Comparison of ENCODE assay signal across 10 cellular contexts in the genomic region with DNA sequence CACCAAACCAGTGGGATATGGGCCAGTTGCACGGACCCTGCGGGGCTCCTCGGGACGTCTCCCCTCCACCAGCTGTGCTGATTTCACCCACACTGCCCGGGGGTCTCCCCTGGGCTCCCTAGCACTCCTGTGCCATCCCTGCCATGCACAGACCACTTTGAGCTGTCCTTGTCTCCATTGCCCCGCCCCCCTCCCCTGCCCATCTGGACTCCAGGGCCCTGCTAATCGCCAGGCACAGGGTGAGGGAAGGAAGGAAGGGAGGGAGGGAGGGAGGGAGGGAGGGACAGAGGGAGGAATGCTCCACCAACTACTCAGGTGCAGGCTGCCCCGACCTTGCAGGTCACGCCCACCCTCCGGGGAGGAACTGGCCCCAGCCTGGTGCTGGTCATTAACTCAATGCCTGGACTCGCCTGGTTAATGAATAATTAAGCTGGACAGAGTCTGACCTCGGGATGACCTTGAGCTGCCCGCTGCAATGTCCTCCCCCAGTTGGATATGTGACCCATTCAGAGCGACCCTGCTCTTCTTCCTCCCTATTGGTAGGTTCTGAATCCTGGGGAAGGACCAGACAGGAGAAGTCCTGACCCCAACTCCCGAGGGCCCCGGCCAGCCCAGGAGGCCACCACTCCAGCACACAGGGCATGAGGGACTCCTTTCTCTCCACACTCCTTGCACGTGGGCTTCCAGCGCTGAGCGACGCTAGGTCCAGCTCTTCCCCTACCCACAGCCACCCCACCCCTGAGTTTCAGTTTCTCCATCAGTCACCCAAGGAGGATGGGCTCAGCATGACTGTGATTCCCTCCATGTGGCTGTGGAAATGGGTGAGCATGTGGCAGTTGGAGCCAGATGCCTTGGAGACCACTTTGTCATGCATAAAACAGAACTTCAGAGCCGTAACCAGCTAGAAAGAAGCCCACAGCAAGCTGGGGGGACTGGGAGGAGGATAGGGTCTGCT.
A peak's percentile ranks its signal among the peaks of the same experiment; 100 is the strongest.
DNase-seq lines count a peak whose midpoint lies in the region; ATAC-seq, FAIRE-seq and TF ChIP-seq lines count a peak whose summit lies in the region.
"Had no signal": no experiment of that assay in that cellular context is flagged by ENCODE, and none has a peak within 500 bp of the region (broad histone marks: within the 10 kb centered on the region; RNA-seq: fewer than 3 reads in every experiment).

No MANE protein-coding gene starts in this region.

- RAD21 ChIA-PET in HCT116 (lab: Charles Lee; ENCODE audit: low non-redundant PET in 1 of 2, low total read pairs in 2 of 2, uncharacterized antibody in 2 of 2, unreplicated experiment in 2 of 2) = interaction anchor here in 1 of 2 experiments (0.7 kb wide), 1 partner anchor 416 kb away, joined by 3 read pairs; no protein-coding TSS in a partner anchor

- CTCF ChIA-PET in HCT116 (lab: Charles Lee) = interaction anchor here (0.9 kb wide), 1 partner anchor 10 kb away, joined by 3 read pairs; no protein-coding TSS in a partner anchor

- intact Hi-C loops in HCT116 (cut with micrococcal nuclease) = loop anchor here (5.0 kb wide), 1 partner anchor 382 kb away; a partner anchor contains a TSS
- intact Hi-C loops in prostate gland (cut with DNase I) = loop anchor here (5.0 kb wide), 1 partner anchor 38 kb away; no protein-coding TSS in a partner anchor

- H3K4me1 ChIP-seq in HCT116 (ENCODE audit: control insufficient read depth in 1 of 2, insufficient read depth in 2 of 2, low read length in 2 of 2) (peaks cover 79 to 92% of the 10 kb centered on the region in 2 experiments), prostate gland (replicated peaks) (no peaks in the 10 kb centered on the region)

- TF ChIP-seq RAD21 in HCT116 (IDR thresholded peaks at IDR 0.05; ENCODE audit: low read depth) = no peak

- peak; percentile 16 for TF ChIP-seq POLR2A in HCT116 (IDR thresholded peaks at IDR 0.05; ENCODE audit: borderline replicate concordance, extremely low read depth, insufficient read depth, insufficient read length)
- no peak for TF ChIP-seq POLR2A in prostate gland (IDR thresholded peaks at IDR 0.05)

- WGBS in prostate gland = 59% methylated on average over 21 of the region's 21 CpGs

- no peak for FAIRE-seq in RCC 7860 (lab: Jason Lieb, UNC)

- H3K36me3 ChIP-seq in HCT116 (ENCODE audit: control insufficient read depth in 1 of 2, insufficient read depth in 2 of 2, low read length in 2 of 2) = no peaks in the 10 kb centered on the region
- no peaks in the 10 kb centered on the region for H3K36me3 ChIP-seq in prostate gland

- H2AFZ ChIP-seq in HCT116 (ENCODE audit: low read depth, low read length, poor library complexity, severe bottlenecking) = no peak overlapping the region

- H3K4me3 ChIP-seq in HCT116 (replicated peaks in 1 of 2; ENCODE audit: low read depth in 1 of 2, low read length in 2 of 2) (no peak overlapping the region), prostate gland (no peak overlapping the region)

- H3K9me2 ChIP-seq in HCT116 (ENCODE audit: insufficient read depth) = no peaks in the 10 kb centered on the region

- in situ Hi-C loops in GM13977 (cut with MboI; ENCODE audit: low pct_unique_long_range_greater_than_20kb, low sequenced_read_pairs, unreplicated experiment) = no loop called here

- H3K27ac ChIP-seq in HCT116 (ENCODE audit: low read depth, low read length) (peak overlapping the region; percentile 97), prostate gland (peak overlapping the region; percentile 64 to 66)

- peak overlapping the region; percentile 85 for H3K4me2 ChIP-seq in HCT116 (ENCODE audit: low read length)

- TSS peak; percentile 42 for BruUV-seq in HCT116 (replicated peaks; lab: Mats Ljungman, UMichigan)

- H3K9me3 ChIP-seq in HCT116 (ENCODE audit: control insufficient read depth in 1 of 2, insufficient read depth in 1 of 2, low read depth in 1 of 2, low read length in 2 of 2) = no peaks in the 10 kb centered on the region
- no peaks in the 10 kb centered on the region for H3K9me3 ChIP-seq in prostate gland

- TF ChIP-seq CTCF in HCT116 (IDR thresholded peaks at IDR 0.05 in 2 of 3, conservative IDR thresholded peaks at IDR 0.05 in 1 of 3; ENCODE audit: borderline replicate concordance in 1 of 3, insufficient read depth in 1 of 3, low read depth in 2 of 3, low read length in 2 of 3) = no peak
- TF ChIP-seq CTCF in prostate gland (IDR thresholded peaks at IDR 0.05) = no peak
- no peak for TF ChIP-seq CTCF in GM13977 (IDR thresholded peaks at IDR 0.05; ENCODE audit: extremely low read depth, insufficient read depth, missing control alignments)

- ATAC-seq in HCT116 = peak; percentile 42
- ATAC-seq in HG03025 (IDR thresholded peaks at IDR 0.05; ENCODE audit: low FRiP score, unreplicated experiment) = no peak

- no peaks in the 10 kb centered on the region for H4K20me1 ChIP-seq in HCT116 (ENCODE audit: insufficient read depth)

- peak overlapping the region; percentile 69 for H3K9ac ChIP-seq in HCT116 (ENCODE audit: low read length)

- no peaks in the 10 kb centered on the region for H3K27me3 ChIP-seq in HCT116 (ENCODE audit: insufficient read depth, low read length)
- no peaks in the 10 kb centered on the region for H3K27me3 ChIP-seq in prostate gland (replicated peaks; ENCODE audit: insufficient read depth)

- no peaks in the 10 kb centered on the region for H3K79me2 ChIP-seq in HCT116 (ENCODE audit: insufficient read depth, low read length)

- POLR2A ChIA-PET in HCT116 (lab: Charles Lee) = interaction anchor here (0.6 to 1.3 kb wide), 6 partner anchors 9 to 418 kb away, joined by 3 to 9 read pairs (median 4); a partner anchor contains a TSS

- DNase-seq in HCT116 (ENCODE audit: low read depth, low spot score) (no peak), RCC 7860 (ENCODE audit: low spot score) (peak; percentile 52), iPS-NIHi7 (ENCODE audit: extremely low spot score) (peak; percentile 82), prostate gland (ENCODE audit: low spot score) (no peak), GM13977 (ENCODE audit: low spot score) (no peak), NCI-H187 treated with DMSO at 0.1 percent for 48 hours (lab: John Stamatoyannopoulos, UW) (no peak)
- DNase-seq: activated CD4-positive, alpha-beta memory T cell treated with anti-CD3 and anti-CD28 coated beads, Interleukin-2, amount 10 ng/mL, durations not matched to agents 7 days and 5 days; CD4-positive, alpha-beta memory T cell; NCI-H345 had no signal

TF ChIP-seq in HCT116, 20 proteins besides CTCF, POLR2A, EP300 and RAD21:
- TF ChIP-seq, protein P1, sequence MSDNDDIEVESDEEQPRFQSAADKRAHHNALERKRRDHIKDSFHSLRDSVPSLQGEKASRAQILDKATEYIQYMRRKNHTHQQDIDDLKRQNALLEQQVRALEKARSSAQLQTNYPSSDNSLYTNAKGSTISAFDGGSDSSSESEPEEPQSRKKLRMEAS (IDR thresholded peaks at IDR 0.05) = no peak
- TF ChIP-seq, protein P2, sequence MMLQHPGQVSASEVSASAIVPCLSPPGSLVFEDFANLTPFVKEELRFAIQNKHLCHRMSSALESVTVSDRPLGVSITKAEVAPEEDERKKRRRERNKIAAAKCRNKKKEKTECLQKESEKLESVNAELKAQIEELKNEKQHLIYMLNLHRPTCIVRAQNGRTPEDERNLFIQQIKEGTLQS (IDR thresholded peaks at IDR 0.05) = no peak
- no peak for TF ChIP-seq EGR1 (IDR thresholded peaks at IDR 0.05; ENCODE audit: low read depth)
- TF ChIP-seq, protein P3, sequence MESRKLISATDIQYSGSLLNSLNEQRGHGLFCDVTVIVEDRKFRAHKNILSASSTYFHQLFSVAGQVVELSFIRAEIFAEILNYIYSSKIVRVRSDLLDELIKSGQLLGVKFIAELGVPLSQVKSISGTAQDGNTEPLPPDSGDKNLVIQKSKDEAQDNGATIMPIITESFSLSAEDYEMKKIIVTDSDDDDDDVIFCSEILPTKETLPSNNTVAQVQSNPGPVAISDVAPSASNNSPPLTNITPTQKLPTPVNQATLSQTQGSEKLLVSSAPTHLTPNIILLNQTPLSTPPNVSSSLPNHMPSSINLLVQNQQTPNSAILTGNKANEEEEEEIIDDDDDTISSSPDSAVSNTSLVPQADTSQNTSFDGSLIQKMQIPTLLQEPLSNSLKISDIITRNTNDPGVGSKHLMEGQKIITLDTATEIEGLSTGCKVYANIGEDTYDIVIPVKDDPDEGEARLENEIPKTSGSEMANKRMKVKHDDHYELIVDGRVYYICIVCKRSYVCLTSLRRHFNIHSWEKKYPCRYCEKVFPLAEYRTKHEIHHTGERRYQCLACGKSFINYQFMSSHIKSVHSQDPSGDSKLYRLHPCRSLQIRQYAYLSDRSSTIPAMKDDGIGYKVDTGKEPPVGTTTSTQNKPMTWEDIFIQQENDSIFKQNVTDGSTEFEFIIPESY (IDR thresholded peaks at IDR 0.05; ENCODE audit: extremely low read depth, insufficient replicate concordance, low read length) = no peak
- no peak for TF ChIP-seq FOSL1 (IDR thresholded peaks at IDR 0.05; ENCODE audit: low read depth)
- no peak for TF ChIP-seq SIN3A (IDR thresholded peaks at IDR 0.05; ENCODE audit: low read depth)
- TF ChIP-seq POLR2AphosphoS5 (IDR thresholded peaks at IDR 0.05; ENCODE audit: low read depth, low read length) = peak; percentile 31; the same call in 1 of the 2 replicates
- TF ChIP-seq EZH2phosphoT487 (IDR thresholded peaks at IDR 0.05; ENCODE audit: borderline replicate concordance) = no peak
- TF ChIP-seq ZFX (IDR thresholded peaks at IDR 0.05) = 0 out of 2 replicates have a peak, but pooled peaks have one; percentile 12

Comparison
In these comparisons a context has a peak if more than half of its experiments do, and no peak if none do; other contexts are left out.
1. DNase-seq: peak in RCC 7860 (single experiment) and iPS-NIHi7 (single experiment); none in HCT116 (single experiment), prostate gland (single experiment), GM13977 (single experiment) and NCI-H187 treated with DMSO at 0.1 percent for 48 hours (single experiment).